8 cellular contexts compared by ENCODE assay signal in genomic region chr5:173888473-173889135, GRCh38.
DNase-seq lines count a peak whose midpoint lies in the region; ATAC-seq and TF ChIP-seq lines count a peak whose summit lies in the region.

No MANE protein-coding gene starts in this region.

- H3K4me1 ChIP-seq in duodenal mucosa (ENCODE audit: control insufficient read depth in 1 of 2, insufficient read depth in 2 of 2, low read length in 2 of 2), result peaks cover 46 to 58% of the 10 kb centered on the region in 2 donors
- peaks cover 41 to 51% of the 10 kb centered on the region in 2 donors for H3K4me1 ChIP-seq in mucosa of rectum (ENCODE audit: control insufficient read depth in 2 of 2, insufficient read depth in 2 of 2, low read length in 2 of 2)

- H3K4me3 ChIP-seq in duodenal mucosa (ENCODE audit: low read depth in 1 of 2, low read length in 2 of 2) (peak overlapping the region; percentile 80 to 93), mucosa of rectum (ENCODE audit: low read length in 2 of 2) (peak overlapping the region; percentile 84 to 89)

- H3K36me3 ChIP-seq in duodenal mucosa (ENCODE audit: control insufficient read depth in 1 of 2, insufficient read depth in 2 of 2, low read length in 2 of 2), result peaks cover 0 to 3% of the 10 kb centered on the region in 2 donors
- H3K36me3 ChIP-seq in mucosa of rectum (ENCODE audit: control insufficient read depth in 2 of 2, insufficient read depth in 2 of 2, low read length in 2 of 2), result no peaks in the 10 kb centered on the region

- no peak for TF ChIP-seq CTCF in RWPE1 (conservative IDR thresholded peaks at IDR 0.05; ENCODE audit: low read depth)

- H3K27ac ChIP-seq in RWPE1 (peak overlapping the region; percentile 77), duodenal mucosa (ENCODE audit: low read depth, low read length) (peak overlapping the region; percentile 67), mucosa of rectum (ENCODE audit: low read depth in 2 of 2, low read length in 2 of 2) (peak overlapping the region; percentile 74 to 75)

- POLR2A ChIA-PET in RWPE1 (lab: Yijun Ruan, JAX; ENCODE audit: low non-redundant PET), result interaction anchor here (0.6 to 1.0 kb wide), 3 partner anchors 9 to 1123 kb away, joined by 3 read pairs; no protein-coding TSS in a partner anchor

- no peaks in the 10 kb centered on the region for H3K9me3 ChIP-seq in duodenal mucosa (ENCODE audit: control insufficient read depth in 1 of 2, low read length in 2 of 2)
- no peaks in the 10 kb centered on the region for H3K9me3 ChIP-seq in mucosa of rectum (ENCODE audit: control insufficient read depth in 2 of 2, low read length in 2 of 2)

- CTCF ChIA-PET in RWPE1 (lab: Yijun Ruan, JAX), result interaction anchor here (0.7 to 1.1 kb wide), 4 partner anchors 27 to 273 kb away, joined by 3 to 5 read pairs (median 3); no protein-coding TSS in a partner anchor

- DNase-seq in DMS 273 (lab: John Stamatoyannopoulos, UW; ENCODE audit: unreplicated experiment), result peak; percentile 18
- no peak for DNase-seq in DMS 273 treated with DMSO at 0.1 percent for 48 hours (lab: John Stamatoyannopoulos, UW)
- no peak for DNase-seq in RWPE1 (ENCODE audit: low spot score)
- DNase-seq in NCI-H2171 (lab: John Stamatoyannopoulos, UW), result no peak

- H3K27me3 ChIP-seq in duodenal mucosa (ENCODE audit: control insufficient read depth in 1 of 2, insufficient read depth in 2 of 2, low read length in 2 of 2) (no peaks in the 10 kb centered on the region), mucosa of rectum (ENCODE audit: control insufficient read depth in 2 of 2, insufficient read depth in 2 of 2, low read length in 2 of 2) (no peaks in the 10 kb centered on the region)

- peak overlapping the region; percentile 69 to 93 for H3K9ac ChIP-seq in duodenal mucosa (ENCODE audit: low read depth in 1 of 2, low read length in 2 of 2)
- peak overlapping the region; percentile 81 to 86 for H3K9ac ChIP-seq in mucosa of rectum (ENCODE audit: low read depth in 1 of 2, low read length in 2 of 2)

- ATAC-seq in GM18909 (IDR thresholded peaks at IDR 0.05; ENCODE audit: poor library complexity, unreplicated experiment), result no peak
- ATAC-seq in GM18870 (IDR thresholded peaks at IDR 0.05; ENCODE audit: unreplicated experiment), result no peak
